8 cellular contexts compared by ENCODE assay signal in the genomic region with DNA sequence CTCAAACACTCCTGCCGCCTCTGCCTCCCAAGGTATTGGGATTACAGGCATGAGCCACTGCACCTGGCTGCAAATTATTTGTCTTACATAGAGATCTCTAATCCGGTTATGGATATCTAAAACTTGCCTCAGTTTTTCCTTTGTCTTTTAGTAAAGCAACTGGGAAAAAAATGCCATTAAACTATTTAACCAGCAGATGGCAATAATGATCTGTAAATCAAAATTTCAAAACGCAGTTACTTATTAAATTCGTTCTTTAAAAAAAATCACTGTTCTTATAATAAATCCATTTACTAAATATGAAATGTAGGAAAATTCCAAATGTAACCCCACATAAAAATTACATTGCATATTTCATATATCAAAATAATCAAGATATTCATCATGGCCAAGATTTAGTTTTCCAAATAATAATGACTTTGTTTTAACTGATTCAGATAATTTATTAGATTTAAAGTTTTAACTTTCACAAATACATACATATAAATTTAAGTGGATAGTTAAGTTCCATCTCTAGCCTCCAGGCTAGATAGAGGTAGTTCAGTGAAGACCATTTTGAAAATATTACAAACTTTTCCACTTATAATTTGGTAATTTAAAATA.
DNase-seq lines count a peak whose midpoint lies in the region; ATAC-seq, FAIRE-seq and TF ChIP-seq lines count a peak whose summit lies in the region.
"Not testable (repeated sequence)": the region's sequence is repeated elsewhere in the genome, so short reads cannot be mapped to it uniquely, and the experiment has no call there.

No MANE protein-coding gene starts in this region.

- not testable (repeated sequence) for H3K27ac ChIP-seq in K562 (ENCODE audit: extremely low read depth, low read depth, low read length); fibroblast of lung (ENCODE audit: insufficient read depth, low read length); lower lobe of right lung; testis

- not testable (repeated sequence) for H3K36me3 Mint-ChIP-seq in Caco-2 (ENCODE audit: insufficient read depth, unreplicated experiment)

- not testable (repeated sequence) for H3K9ac ChIP-seq in K562 (ENCODE audit: insufficient read depth in 1 of 2, low read depth in 2 of 2, low read length in 2 of 2); fibroblast of lung (ENCODE audit: insufficient read depth, low read length)

- H3K27ac Mint-ChIP-seq in Caco-2 (ENCODE audit: unreplicated experiment) = not testable (repeated sequence)

- not testable (repeated sequence) for H3K36me3 ChIP-seq in Caco-2 (ENCODE audit: control insufficient read depth, insufficient read depth, low read length); K562 (ENCODE audit: control insufficient read depth, insufficient read depth, low read length); fibroblast of lung (ENCODE audit: control insufficient read depth, insufficient read depth, low read length); lower lobe of right lung; testis (ENCODE audit: low read depth, missing control alignments)

- H3K4me2 ChIP-seq in K562 (ENCODE audit: insufficient read depth, low read length); fibroblast of lung (ENCODE audit: extremely low read depth, insufficient read depth, low read length): not testable (repeated sequence)

- WGBS in K562 (ENCODE audit: insufficient coverage, low coverage, missing lambda C conversion rate) = 15% methylated on average over 4 of the region's 4 CpGs
- WGBS in testis, 2 donors = 26 to 32% methylated on average over 4 of the region's 4 CpGs

- not testable (repeated sequence) for H3K27me3 Mint-ChIP-seq in Caco-2 (ENCODE audit: insufficient read depth, unreplicated experiment)

- not testable (repeated sequence) for H3K9me1 ChIP-seq in K562 (ENCODE audit: control insufficient read depth, insufficient read depth, low read length)

- not testable (repeated sequence) for DNase-seq in Caco-2; HFF-Myc (ENCODE audit: extremely low read depth, low read depth); K562 (ENCODE audit: extremely low read depth in 1 of 4, low spot score in 3 of 4); lower lobe of right lung; testis
- peak; percentile 2 for DNase-seq in NCI-H2029 treated with DMSO at 0.1 percent for 48 hours (lab: John Stamatoyannopoulos, UW)
- DNase-seq in RCC 7860 (ENCODE audit: low spot score) = peak; percentile 39
- DNase-seq in fibroblast of lung (ENCODE audit: low read depth in 2 of 2) = peak; percentile 9 to 46

- H3K4me3 Mint-ChIP-seq in Caco-2 (ENCODE audit: unreplicated experiment) = not testable (repeated sequence)

- not testable (repeated sequence) for H3K79me2 ChIP-seq in K562 (ENCODE audit: control insufficient read depth, insufficient read depth, low read length); fibroblast of lung (ENCODE audit: control insufficient read depth, insufficient read depth, low read length)

- not testable (repeated sequence) for H3K4me1 Mint-ChIP-seq in Caco-2 (ENCODE audit: low read depth, unreplicated experiment)

- not testable (repeated sequence) for TF ChIP-seq POLR2A in K562 (conservative IDR thresholded peaks at IDR 0.05); testis (IDR thresholded peaks at IDR 0.05)

- BruUV-seq in Caco-2 (replicated peaks; lab: Mats Ljungman, UMichigan); K562 (replicated peaks; lab: Mats Ljungman, UMichigan): not testable (repeated sequence)

- H2AFZ ChIP-seq in K562 (ENCODE audit: low read depth, low read length); fibroblast of lung (ENCODE audit: low read length): not testable (repeated sequence)

- H3K4me3 ChIP-seq in Caco-2 (ENCODE audit: low read depth, low read length); HFF-Myc (replicated peaks; ENCODE audit: low read depth, low read length); K562; fibroblast of lung (replicated peaks in 1 of 4; ENCODE audit: control extremely low read depth in 1 of 4, insufficient read depth in 1 of 4, low read depth in 3 of 4, low read length in 4 of 4); lower lobe of right lung; testis: not testable (repeated sequence)

- H4K20me1 ChIP-seq in K562 (replicated peaks; ENCODE audit: control insufficient read depth, insufficient read depth, low read length); fibroblast of lung (ENCODE audit: control insufficient read depth, extremely low read depth, insufficient read depth, low read length): not testable (repeated sequence)

- intact Hi-C loops in Caco-2 (cut with micrococcal nuclease; ENCODE audit: unreplicated experiment) = loop anchor here (1.0 to 2.0 kb wide), 3 partner anchors 177 to 342 kb away; no protein-coding TSS in a partner anchor
- intact Hi-C loops in K562 (cut with micrococcal nuclease) = loop anchor here (1.0 to 10.0 kb wide), 4 partner anchors 73 to 419 kb away; no protein-coding TSS in a partner anchor
- intact Hi-C loops in lower lobe of right lung (cut with DNase I); testis (cut with DNase I; ENCODE audit: low total_unique reads): not testable (repeated sequence)

- peaks cover 24% of the 10 kb centered on the region for H3K9me3 Mint-ChIP-seq in Caco-2 (ENCODE audit: unreplicated experiment)

- TF ChIP-seq CTCF in Caco-2 (IDR thresholded peaks at IDR 0.05; ENCODE audit: insufficient read depth in 1 of 2, low read depth in 1 of 2, low read length in 1 of 2, severe bottlenecking in 1 of 2, unreplicated experiment in 1 of 2) (peak; percentile 18 to 51), HFF-Myc (IDR thresholded peaks at IDR 0.05; ENCODE audit: low read depth, low read length, missing control alignments) (peak; percentile 9), K562 (IDR thresholded peaks at IDR 0.05 in 2 of 3, conservative IDR thresholded peaks at IDR 0.05 in 1 of 3; ENCODE audit: insufficient read depth in 2 of 3, low read depth in 1 of 3, low read length in 3 of 3) (peak in 1 of 3 experiments; percentile 52; a peak in 2 of 6 replicates), fibroblast of lung (conservative IDR thresholded peaks at IDR 0.05 in 1 of 2, IDR thresholded peaks at IDR 0.05 in 1 of 2; ENCODE audit: low read depth in 1 of 2, low read length in 2 of 2) (peak in 1 of 2 donors; percentile 21), lower lobe of right lung (IDR thresholded peaks at IDR 0.05) (peak; percentile 42), testis (IDR thresholded peaks at IDR 0.05) (peak in 2 of 3 experiments; percentile 1 to 33)

- in situ Hi-C loops in K562 (cut with MboI) = not testable (repeated sequence)

- TF ChIP-seq EP300 in K562 (IDR thresholded peaks at IDR 0.05; ENCODE audit: low read length) = not testable (repeated sequence)

- FAIRE-seq in RCC 7860 (lab: Jason Lieb, UNC) = peak; percentile 93
- FAIRE-seq in K562 (lab: Jason Lieb, UNC) = not testable (repeated sequence)

- not testable (repeated sequence) for H3K9me3 ChIP-seq in Caco-2; K562 (replicated peaks; ENCODE audit: control insufficient read depth, insufficient read depth, low read depth, low read length); fibroblast of lung (ENCODE audit: control insufficient read depth, insufficient read depth, low read depth, low read length); lower lobe of right lung; testis

- ATAC-seq in K562, lower lobe of right lung: not testable (repeated sequence)

- peak; percentile 69 to 75 for TF ChIP-seq RAD21 in K562 (CRISPR knock-in tag; conservative IDR thresholded peaks at IDR 0.05 in 1 of 2, IDR thresholded peaks at IDR 0.05 in 1 of 2)

- CTCF ChIA-PET in Caco-2 (lab: Charles Lee) = not testable (repeated sequence)
- CTCF ChIA-PET in K562 (lab: Yijun Ruan, JAX; ENCODE audit: low intra/inter-chr PET ratio) = interaction anchor here (1.0 to 1.1 kb wide), 2 partner anchors 81 to 343 kb away, joined by 3 to 5 read pairs; a partner anchor contains a TSS

- H3K4me1 ChIP-seq in Caco-2; K562 (replicated peaks in 1 of 2; ENCODE audit: control insufficient read depth in 2 of 2, insufficient read depth in 2 of 2, low read length in 2 of 2); fibroblast of lung (ENCODE audit: control insufficient read depth, extremely low read depth, insufficient read depth, low read length); lower lobe of right lung; testis: not testable (repeated sequence)

- not testable (repeated sequence) for H3K27me3 ChIP-seq in Caco-2 (replicated peaks; ENCODE audit: control insufficient read depth, insufficient read depth, low read length); K562 (ENCODE audit: control insufficient read depth in 2 of 2, insufficient read depth in 2 of 2, low read length in 2 of 2); fibroblast of lung (ENCODE audit: control insufficient read depth, insufficient read depth, low read length); lower lobe of right lung (ENCODE audit: low read depth); testis

- POLR2A ChIA-PET in Caco-2 (lab: Charles Lee); K562 (lab: Yijun Ruan, JAX): not testable (repeated sequence)

TF ChIP-seq in K562, 482 proteins besides CTCF, POLR2A, EP300 and RAD21:
- 0 out of 4 replicates have a peak, but pooled peaks of 1 of the 2 experiments have one; percentile 24 for TF ChIP-seq ARNT (IDR thresholded peaks at IDR 0.05)
TF ChIP-seq in K562: peak in this region for 1; not testable (repeated sequence) for 481.
